In genomic region chr2:100013892-100014677, GRCh38 we compare ENCODE assay signal across 11 cellular contexts.
DNase-seq lines count a peak whose midpoint lies in the region; ATAC-seq, FAIRE-seq and TF ChIP-seq lines count a peak whose summit lies in the region.
"Had no signal": no experiment of that assay in that cellular context is flagged by ENCODE, and none has a peak within 500 bp of the region (broad histone marks: within the 10 kb centered on the region; RNA-seq: fewer than 3 reads in every experiment).

No MANE protein-coding gene starts in this region.

- WGBS in pancreas, 2 donors = 53 to 58% methylated on average over 5 of the region's 5 CpGs

- H3K79me2 ChIP-seq in Karpas-422 (ENCODE audit: low read length) = peaks cover 10% of the 10 kb centered on the region; the same call in 1 of the 2 replicates
- H3K79me2 ChIP-seq: parathyroid adenoma had no signal

- no peak overlapping the region for H3K4me3 ChIP-seq in pancreas
- H3K4me3 ChIP-seq in Karpas-422 (ENCODE audit: low read length) = no peak overlapping the region
- H3K4me3 ChIP-seq: testis had no signal

- no peaks in the 10 kb centered on the region for H3K9me2 ChIP-seq in Karpas-422 (replicated peaks; ENCODE audit: insufficient read depth, low read length)

- H3K27me3 ChIP-seq in foreskin keratinocyte (no peaks in the 10 kb centered on the region), pancreas (peaks cover 0 to 3% (median 0%) of the 10 kb centered on the region in 4 donors), Karpas-422 (ENCODE audit: low read length) (no peaks in the 10 kb centered on the region)
- H3K27me3 ChIP-seq: testis had no signal

- intact Hi-C loops in pancreas (cut with DNase I) = no loop called here

- H3K27ac ChIP-seq in foreskin keratinocyte (no peak overlapping the region), pancreas (no peak overlapping the region), Karpas-422 (ENCODE audit: low read length) (no peak overlapping the region)
- H3K27ac ChIP-seq: parathyroid adenoma, testis had no signal

- no peak overlapping the region for H3K9ac ChIP-seq in Karpas-422 (ENCODE audit: low read length)
- H3K9ac ChIP-seq: parathyroid adenoma had no signal

- H3K36me3 ChIP-seq in pancreas = no peaks in the 10 kb centered on the region
- peaks cover 4% of the 10 kb centered on the region; the same call in 1 of the 2 replicates for H3K36me3 ChIP-seq in Karpas-422 (ENCODE audit: insufficient read depth, low read length)

- H4K20me1 ChIP-seq in Karpas-422 (ENCODE audit: insufficient read depth, low read depth, low read length) = no peaks in the 10 kb centered on the region

- H3K4me1 ChIP-seq in foreskin keratinocyte (no peaks in the 10 kb centered on the region), pancreas (no peaks in the 10 kb centered on the region), Karpas-422 (ENCODE audit: low read length) (peaks cover 15% of the 10 kb centered on the region)
- H3K4me1 ChIP-seq: parathyroid adenoma, testis had no signal

- no peak overlapping the region for H2AFZ ChIP-seq in Karpas-422 (ENCODE audit: low read length)
- H2AFZ ChIP-seq: parathyroid adenoma had no signal

- no peak for FAIRE-seq in pancreas (lab: Jason Lieb, UNC)
- FAIRE-seq: GM18507 had no signal

- no peak for TF ChIP-seq CTCF in foreskin keratinocyte (conservative IDR thresholded peaks at IDR 0.05)
- TF ChIP-seq CTCF in pancreas (IDR thresholded peaks at IDR 0.05) = no peak

- no peak overlapping the region for H3K4me2 ChIP-seq in Karpas-422 (ENCODE audit: low read depth, low read length, poor library complexity, severe bottlenecking)

- peak; percentile 35 for ATAC-seq in foreskin keratinocyte
- ATAC-seq in pancreas = peak; percentile 53 to 74 (median 60)
- no peak for ATAC-seq in GM21447 (IDR thresholded peaks at IDR 0.05; ENCODE audit: unreplicated experiment)
- no peak for ATAC-seq in HG02763 (IDR thresholded peaks at IDR 0.05; ENCODE audit: unreplicated experiment)

- H3K9me3 ChIP-seq in pancreas = no peaks in the 10 kb centered on the region
- H3K9me3 ChIP-seq in Karpas-422 (ENCODE audit: low read length) = no peaks in the 10 kb centered on the region
- H3K9me3 ChIP-seq: testis had no signal

- DNase-seq in GM04504 (ENCODE audit: low read depth) (peak; percentile 95), SW 1271 (lab: John Stamatoyannopoulos, UW) (peak; percentile 27 to 29), foreskin keratinocyte (peak in 1 of 2 donors; percentile 32), pancreas (peak in 3 of 6 donors; percentile 4 to 62 (median 22)), Karpas-422 (no peak), mucosa of gallbladder (ENCODE audit: low spot score) (no peak)
- DNase-seq: testis had no signal

Comparison
In these comparisons a context has a peak if more than half of its experiments do, and no peak if none do; other contexts are left out.
1. DNase-seq: peak in GM04504 (single experiment) and SW 1271 (2 of 2); none in Karpas-422 (single experiment) and mucosa of gallbladder (single experiment).
2. ATAC-seq: peak in foreskin keratinocyte (single experiment) and pancreas (4 of 4); none in GM21447 (single experiment) and HG02763 (single experiment).